In genomic region chr3:113312416-113312815, GRCh38 we compare ENCODE assay signal across 17 cellular contexts.
DNase-seq lines count a peak whose midpoint lies in the region; TF ChIP-seq lines count a peak whose summit lies in the region.
"Had no signal": no experiment of that assay in that cellular context is flagged by ENCODE, and none has a peak within 500 bp of the region (broad histone marks: within the 10 kb centered on the region; RNA-seq: fewer than 3 reads in every experiment).

No MANE protein-coding gene starts in this region.

- H3T11ph ChIP-seq in H9 (ENCODE audit: low read length): no peak overlapping the region

- peaks cover 3% of the 10 kb centered on the region; the same call in 1 of the 2 replicates for H3K36me3 ChIP-seq in HUES64 (ENCODE audit: insufficient read depth, low read length)
- H3K36me3 ChIP-seq in endodermal cell (ENCODE audit: control insufficient read depth, insufficient read depth, low read length): peaks cover 3% of the 10 kb centered on the region
- no peaks in the 10 kb centered on the region for H3K36me3 ChIP-seq in testis (ENCODE audit: low read depth, missing control alignments)

- H4K8ac ChIP-seq in H9 (replicated peaks; ENCODE audit: insufficient read length, low read depth, low read length): no peak overlapping the region

- H3K9ac ChIP-seq in H9 (ENCODE audit: extremely low read depth, insufficient read length, low read length): no peak overlapping the region
- H3K9ac ChIP-seq in HUES64 (ENCODE audit: low read depth, low read length): no peak overlapping the region
- H3K9ac ChIP-seq in endodermal cell (ENCODE audit: extremely low read depth, low read length, poor library complexity, severe bottlenecking): no peak overlapping the region
- H3K9ac ChIP-seq: BLaER1 had no signal

- H2AK5ac ChIP-seq in H9 (ENCODE audit: insufficient read length, low read length): no peak overlapping the region

- no peak overlapping the region for H3K23ac ChIP-seq in H9 (ENCODE audit: insufficient read length, low read depth, low read length)

- no peak overlapping the region for H2BK12ac ChIP-seq in H9 (ENCODE audit: insufficient read length, low read depth, low read length)

- peaks cover 4 to 5% of the 10 kb centered on the region in 2 experiments for H3K4me1 Mint-ChIP-seq in H9
- H3K4me1 Mint-ChIP-seq in endodermal cell: peaks cover 1% of the 10 kb centered on the region
- H3K4me1 Mint-ChIP-seq: CD14-positive monocyte; CD4-positive, alpha-beta memory T cell; IgD-negative memory B cell had no signal

- H3K27me3 Mint-ChIP-seq in H9 (ENCODE audit: low read depth): no peaks in the 10 kb centered on the region; the same call in 1 of the 2 replicates
- H3K27me3 Mint-ChIP-seq in endodermal cell (ENCODE audit: insufficient read depth): no peaks in the 10 kb centered on the region
- H3K27me3 Mint-ChIP-seq: CD4-positive, alpha-beta memory T cell; IgD-negative memory B cell had no signal

- H4K5ac ChIP-seq in H9 (ENCODE audit: insufficient read length, low read depth, low read length): no peak overlapping the region

- WGBS in H9 (ENCODE audit: extremely low coverage, insufficient read length, low lambda C conversion rate): no CpG with 5 or more reads among the region's 3 CpGs
- 62% methylated on average over 3 of the region's 3 CpGs for WGBS in HUES64
- WGBS in endodermal cell (ENCODE audit: insufficient coverage in 1 of 2, insufficient read length in 1 of 2), 2 experiments: 62 to 93% methylated on average over 2 to 3 of the region's 3 CpGs
- WGBS in testis, 2 donors: 88 to 95% methylated on average over 3 of the region's 3 CpGs

- H3K9me3 ChIP-seq in H9 (ENCODE audit: control insufficient read depth, low read depth, low read length): no peaks in the 10 kb centered on the region
- peaks cover 39% of the 10 kb centered on the region for H3K9me3 ChIP-seq in HUES64 (ENCODE audit: insufficient read depth, low read depth, low read length)
- peaks cover 57% of the 10 kb centered on the region for H3K9me3 ChIP-seq in endodermal cell (ENCODE audit: control insufficient read depth, low read length)
- H3K9me3 ChIP-seq in testis: no peaks in the 10 kb centered on the region

- no peak overlapping the region for H2BK120ac ChIP-seq in H9 (ENCODE audit: low read depth, low read length, poor library complexity, severe bottlenecking)

- H2BK15ac ChIP-seq in H9 (ENCODE audit: low read depth, low read length): 0 out of 2 replicates have a peak overlapping the region, but pooled peaks have one; percentile 24

- H3K14ac ChIP-seq in H9 (ENCODE audit: insufficient read depth, low read length): no peak overlapping the region

- H3K4ac ChIP-seq in H9 (ENCODE audit: low read depth, low read length): no peak overlapping the region

- no peaks in the 10 kb centered on the region for H3K79me1 ChIP-seq in H9 (ENCODE audit: insufficient read depth, low read depth, low read length, poor library complexity, severe bottlenecking)

- H2BK5ac ChIP-seq in H9 (ENCODE audit: insufficient read length, low read length): no peak overlapping the region

- no peak overlapping the region for H4K91ac ChIP-seq in H9 (ENCODE audit: insufficient read length, low read depth, low read length)

- H3K27ac Mint-ChIP-seq in H9 (peak overlapping the region in 2 of 3 experiments; percentile 73 to 84; a peak in 4 of 7 replicates), endodermal cell (peak overlapping the region; percentile 70)
- H3K27ac Mint-ChIP-seq: CD14-positive monocyte; CD4-positive, alpha-beta memory T cell had no signal

- H3K9me3 Mint-ChIP-seq in H9 (peaks cover 52 to 59% of the 10 kb centered on the region in 2 experiments), endodermal cell (peaks cover 57% of the 10 kb centered on the region)

- no peaks in the 10 kb centered on the region for H3K79me2 ChIP-seq in H9 (ENCODE audit: insufficient read depth, low read length)

- no peak overlapping the region; a peak in 1 of 5 replicates for H3K4me3 Mint-ChIP-seq in H9
- no peak overlapping the region for H3K4me3 Mint-ChIP-seq in endodermal cell
- H3K4me3 Mint-ChIP-seq: CD14-positive monocyte; CD4-positive, alpha-beta memory T cell; IgD-negative memory B cell had no signal

- no peak overlapping the region for H2BK20ac ChIP-seq in H9 (ENCODE audit: low read depth, low read length, poor library complexity, severe bottlenecking)

- no peak overlapping the region for H3K56ac ChIP-seq in H9 (ENCODE audit: insufficient read length, low read depth, low read length)

- H3K4me3 ChIP-seq in HUES64 (ENCODE audit: low read length): no peak overlapping the region
- H3K4me3 ChIP-seq in endodermal cell (ENCODE audit: low read length): peak overlapping the region; percentile 61
- no peak overlapping the region for H3K4me3 ChIP-seq in testis
- H3K4me3 ChIP-seq: A549, BLaER1 had no signal

- DNase-seq in H9 (peak; percentile 38), endodermal cell (peak; percentile 66), A172 (ENCODE audit: low spot score) (no peak), testis (no peak), cerebellum (ENCODE audit: low spot score) (no peak)
- DNase-seq in stimulated activated CD4-positive, alpha-beta T cell treated with anti-CD3 and anti-CD28 coated beads, Interleukin-4, amount 100 ng/mL, for 1 hour: no peak
- DNase-seq: Calu3; CD4-positive, alpha-beta memory T cell; DND-41; EL; Karpas-422; KBM-7 had no signal

- H3K18ac ChIP-seq in H9 (ENCODE audit: insufficient read length, low read depth, low read length): no peak overlapping the region

- no peak overlapping the region for H3K4me2 ChIP-seq in H9 (ENCODE audit: insufficient read depth, insufficient read length, low read length)
- H3K4me2 ChIP-seq: A549, BLaER1 had no signal

- peaks cover 30 to 65% (median 58%) of the 10 kb centered on the region in 3 experiments for H3K36me3 Mint-ChIP-seq in H9 (ENCODE audit: insufficient read depth in 1 of 3, low read depth in 3 of 3)
- peaks cover 11% of the 10 kb centered on the region for H3K36me3 Mint-ChIP-seq in endodermal cell (ENCODE audit: low read depth)

- no peaks in the 10 kb centered on the region for H3K23me2 ChIP-seq in H9 (ENCODE audit: insufficient read length, low read depth, low read length, poor library complexity, severe bottlenecking)

- intact Hi-C loops in testis (cut with DNase I; ENCODE audit: low total_unique reads): no loop called here

- H3K27me3 ChIP-seq in H9 (ENCODE audit: insufficient read depth, low read length) (no peaks in the 10 kb centered on the region), HUES64 (ENCODE audit: insufficient read depth, low read length) (no peaks in the 10 kb centered on the region), endodermal cell (ENCODE audit: control insufficient read depth, insufficient read depth, low read length, poor library complexity, severe bottlenecking) (no peaks in the 10 kb centered on the region), testis (no peaks in the 10 kb centered on the region)
- H3K27me3 ChIP-seq: BLaER1 had no signal

- H3K4me1 ChIP-seq in H9 (ENCODE audit: insufficient read depth, low read length) (no peaks in the 10 kb centered on the region), HUES64 (ENCODE audit: insufficient read depth, low read length) (no peaks in the 10 kb centered on the region), endodermal cell (ENCODE audit: control insufficient read depth, insufficient read depth, low read length) (no peaks in the 10 kb centered on the region), testis (no peaks in the 10 kb centered on the region)
- H3K4me1 ChIP-seq: A549, BLaER1 had no signal

- H3K27ac ChIP-seq in H9 (ENCODE audit: insufficient read length, low read depth, low read length) (no peak overlapping the region), HUES64 (ENCODE audit: low read depth, low read length) (peak overlapping the region; percentile 83; the same call in 1 of the 2 replicates), endodermal cell (ENCODE audit: low read depth, low read length) (no peak overlapping the region), testis (no peak overlapping the region)
- H3K27ac ChIP-seq: A549, BLaER1 had no signal

- H4K20me1 ChIP-seq in H9 (ENCODE audit: control insufficient read depth, insufficient read depth, insufficient read length): no peaks in the 10 kb centered on the region
- H4K20me1 ChIP-seq: BLaER1 had no signal

- TF ChIP-seq CTCF in H9 (conservative IDR thresholded peaks at IDR 0.05): no peak
- TF ChIP-seq CTCF in endodermal cell (conservative IDR thresholded peaks at IDR 0.05): no peak
- no peak for TF ChIP-seq CTCF in testis (IDR thresholded peaks at IDR 0.05)

- TF ChIP-seq POLR2A in testis (IDR thresholded peaks at IDR 0.05): no peak

- no peak overlapping the region for H2AFZ ChIP-seq in H9 (ENCODE audit: low read length)

Comparison
In these comparisons a context has a peak if more than half of its experiments do, and no peak if none do; other contexts are left out.
1. DNase-seq: peak in H9 (single experiment) and endodermal cell (single experiment); none in A172 (single experiment), stimulated activated CD4-positive, alpha-beta T cell treated with anti-CD3 and anti-CD28 coated beads, Interleukin-4, amount 100 ng/mL, for 1 hour (single experiment), testis (single experiment) and cerebellum (single experiment).